ENCODE assay signal across 14 cellular contexts in the genomic region with DNA sequence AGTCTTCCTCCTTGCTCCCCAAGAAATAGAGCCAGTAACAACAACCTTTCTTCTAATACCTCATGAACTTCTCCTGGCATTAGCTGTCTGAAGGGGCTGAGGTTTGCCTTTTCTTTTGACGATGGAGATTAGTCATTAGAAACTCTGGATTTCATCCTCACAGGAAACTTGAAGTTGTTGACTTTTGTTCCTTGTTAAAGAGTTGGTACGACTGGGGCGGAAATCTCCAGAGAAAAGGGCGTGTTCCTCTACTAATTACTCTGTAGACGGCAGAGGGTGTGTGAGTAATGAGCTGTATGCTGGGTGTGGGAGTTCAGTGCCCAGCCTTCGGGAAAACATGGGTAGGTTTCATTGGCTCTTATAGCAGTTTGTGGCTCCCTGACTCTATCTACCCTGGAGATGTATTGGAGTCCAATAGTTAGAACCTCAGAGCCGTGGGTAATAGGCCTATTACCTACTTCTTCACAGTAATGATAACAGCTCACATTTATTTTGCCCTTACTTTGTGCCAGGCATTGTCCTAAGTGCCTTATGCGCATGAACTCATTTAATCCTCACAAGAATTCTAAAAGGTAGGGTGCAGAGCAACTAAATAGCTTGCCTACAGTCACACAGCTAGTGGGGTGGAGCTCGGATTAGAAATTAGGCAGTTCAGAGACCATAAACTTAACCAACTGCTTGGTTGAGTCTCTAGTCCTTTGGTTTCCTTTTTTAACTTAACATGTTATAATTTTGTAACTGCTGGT. TPM values are rescaled to one million over a fixed set of nuclear protein-coding genes. Genes with fewer than 3 reads are reported as not detected.
DNase-seq lines count a peak whose midpoint lies in the region; ATAC-seq and TF ChIP-seq lines count a peak whose summit lies in the region.
"Had no signal": no experiment of that assay in that cellular context is flagged by ENCODE, and none has a peak within 500 bp of the region (broad histone marks: within the 10 kb centered on the region; RNA-seq: fewer than 3 reads in every experiment).

No MANE protein-coding gene starts in this region.

- peaks cover 16% of the 10 kb centered on the region for H3K4me1 Mint-ChIP-seq in mesothelial cell of epicardium

- H3K4me3 Mint-ChIP-seq in mesothelial cell of epicardium: no peak overlapping the region
- H3K4me3 Mint-ChIP-seq: natural killer cell had no signal

- H3K36me3 ChIP-seq in endocrine pancreas (ENCODE audit: control insufficient read depth, insufficient read depth, low read length) (no peaks in the 10 kb centered on the region), mucosa of rectum (ENCODE audit: control insufficient read depth in 2 of 2, insufficient read depth in 2 of 2, low read length in 2 of 2) (no peaks in the 10 kb centered on the region)

- H3K27me3 Mint-ChIP-seq in mesothelial cell of epicardium (ENCODE audit: low read depth): no peaks in the 10 kb centered on the region

- no peaks in the 10 kb centered on the region for H3K36me3 Mint-ChIP-seq in mesothelial cell of epicardium
- H3K36me3 Mint-ChIP-seq: natural killer cell had no signal

- H3K27ac ChIP-seq in mucosa of rectum (ENCODE audit: low read depth in 2 of 2, low read length in 2 of 2): peak overlapping the region; percentile 84 to 87

- H3K9me3 Mint-ChIP-seq in mesothelial cell of epicardium: no peaks in the 10 kb centered on the region
- H3K9me3 Mint-ChIP-seq: natural killer cell had no signal

- H3K4me1 ChIP-seq in endocrine pancreas (ENCODE audit: control insufficient read depth, insufficient read depth, low read length): no peaks in the 10 kb centered on the region
- H3K4me1 ChIP-seq in mucosa of rectum (ENCODE audit: control insufficient read depth in 2 of 2, insufficient read depth in 2 of 2, low read length in 2 of 2): peaks cover 6 to 10% of the 10 kb centered on the region in 2 donors

- H3K9ac ChIP-seq in endocrine pancreas (ENCODE audit: control insufficient read depth, insufficient read depth, low read length) (no peak overlapping the region), mucosa of rectum (ENCODE audit: low read depth in 1 of 2, low read length in 2 of 2) (peak overlapping the region in 1 of 2 donors; percentile 37)

- H3K9me3 ChIP-seq in endocrine pancreas (ENCODE audit: control insufficient read depth, low read length): no peaks in the 10 kb centered on the region
- H3K9me3 ChIP-seq in mucosa of rectum (ENCODE audit: control insufficient read depth in 2 of 2, low read length in 2 of 2): no peaks in the 10 kb centered on the region

- TF ChIP-seq CTCF in mesothelial cell of epicardium (IDR thresholded peaks at IDR 0.05; ENCODE audit: unreplicated experiment): no peak

- no peak for ATAC-seq in HG02885 (IDR thresholded peaks at IDR 0.05; ENCODE audit: poor library complexity, unreplicated experiment)
- ATAC-seq: natural killer cell had no signal

- H3K27ac Mint-ChIP-seq in mesothelial cell of epicardium: no peak overlapping the region

- peak; percentile 64 for DNase-seq in A172 (ENCODE audit: low spot score)
- DNase-seq in NCI-H460 (ENCODE audit: extremely low read depth, low read depth): peak; percentile 62
- DNase-seq in stimulated activated CD4-positive, alpha-beta T cell treated with anti-CD3 and anti-CD28 coated beads, Interleukin-4, amount 100 ng/mL, for 1 hour: no peak
- DNase-seq in mesothelial cell of epicardium (ENCODE audit: low spot score in 2 of 2, unreplicated experiment in 2 of 2): no peak
- no peak for DNase-seq in NCI-H2029 treated with DMSO at 0.1 percent for 48 hours (lab: John Stamatoyannopoulos, UW)
- DNase-seq: activated T-cell treated with anti-CD3 and anti-CD28 coated beads, Interleukin-2, amount 50 U/mL, for 48 hours; central memory CD4-positive, alpha-beta T cell; HCEC 1CT; MM.1S; natural killer cell; stimulated activated CD4-positive, alpha-beta T cell treated with anti-CD3 and anti-CD28 coated beads, Interleukin-2, amount 100 ng/mL, for 48 hours had no signal

- H3K27me3 ChIP-seq in endocrine pancreas (ENCODE audit: control insufficient read depth, insufficient read depth, low read length) (no peaks in the 10 kb centered on the region), mucosa of rectum (ENCODE audit: control insufficient read depth in 2 of 2, insufficient read depth in 2 of 2, low read length in 2 of 2) (peaks cover 0 to 2% of the 10 kb centered on the region in 2 donors)

- H3K4me3 ChIP-seq in endocrine pancreas (ENCODE audit: control insufficient read depth, insufficient read depth, low read length) (peak overlapping the region; percentile 29), mucosa of rectum (ENCODE audit: low read length in 2 of 2) (peak overlapping the region in 1 of 2 donors; percentile 20)

RNA-seq across cellular contexts. Expression of gene TMEM164, which starts 23.4 kb away (rescaled TPM):
- total RNA-seq in A172 (2014; rRNA removed; shearing (Covaris generic)): 6.5 and 9.6 TPM in 2 replicates
- 24.2 and 24.9 TPM in 2 replicates for total RNA-seq in NCI-H460 (2014; rRNA removed; shearing (Covaris generic))
- polyA plus RNA-seq in NCI-H460 (2014; cell fraction: nucleus; rRNA removed): 18.5 and 19.6 TPM in 2 replicates
- 42.5 to 44.4 TPM (median 44.0 TPM) in 3 replicates for total RNA-seq in mesothelial cell of epicardium

Comparison
In these comparisons a context has a peak if more than half of its experiments do, and no peak if none do; other contexts are left out.
1. DNase-seq: peak in A172 (single experiment) and NCI-H460 (single experiment); none in stimulated activated CD4-positive, alpha-beta T cell treated with anti-CD3 and anti-CD28 coated beads, Interleukin-4, amount 100 ng/mL, for 1 hour (single experiment), mesothelial cell of epicardium (0 of 2) and NCI-H2029 treated with DMSO at 0.1 percent for 48 hours (single experiment).